Comparison of ENCODE assay signal across 22 cellular contexts in the genomic region with DNA sequence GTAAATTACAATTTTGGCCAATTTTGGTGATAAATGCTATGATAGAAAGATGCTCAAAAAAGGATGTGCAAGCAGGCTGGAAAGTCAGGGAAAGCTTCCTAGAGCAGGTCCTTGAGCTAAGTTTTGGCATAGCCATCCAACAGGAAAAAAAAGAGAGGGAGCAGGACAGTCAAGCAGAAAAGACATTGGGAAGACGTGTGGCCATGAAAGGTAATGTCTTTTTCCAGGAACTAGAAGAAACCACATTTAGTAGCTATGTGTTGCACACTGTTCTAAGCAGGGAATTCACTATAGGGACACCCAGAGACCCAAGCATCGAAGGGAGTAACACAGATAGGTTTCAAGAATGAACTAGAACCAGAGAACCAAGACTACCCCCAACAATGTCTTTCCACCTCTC.
DNase-seq lines count a peak whose midpoint lies in the region; ATAC-seq and TF ChIP-seq lines count a peak whose summit lies in the region.
"Had no signal": no experiment of that assay in that cellular context is flagged by ENCODE, and none has a peak within 500 bp of the region (broad histone marks: within the 10 kb centered on the region; RNA-seq: fewer than 3 reads in every experiment).

No MANE protein-coding gene starts in this region.

- H3K79me2 ChIP-seq in H9 (ENCODE audit: insufficient read depth, low read length) = no peaks in the 10 kb centered on the region
- H3K79me2 ChIP-seq in mesendoderm (ENCODE audit: control insufficient read depth, insufficient read depth, low read length) = no peaks in the 10 kb centered on the region

- H2BK5ac ChIP-seq in H9 (ENCODE audit: insufficient read length, low read length) (no peak overlapping the region), mesendoderm (ENCODE audit: low read length) (no peak overlapping the region)

- H3K27me3 ChIP-seq in H9 (ENCODE audit: insufficient read depth, low read length) (no peaks in the 10 kb centered on the region), endodermal cell (ENCODE audit: control insufficient read depth, insufficient read depth, low read length, poor library complexity, severe bottlenecking) (no peaks in the 10 kb centered on the region), mesendoderm (ENCODE audit: insufficient read depth, low read length, poor library complexity) (no peaks in the 10 kb centered on the region)
- H3K27me3 ChIP-seq: BE2C, BLaER1 had no signal

- H3K4me1 Mint-ChIP-seq in H9 = peaks cover 18 to 23% of the 10 kb centered on the region in 2 experiments
- peaks cover 21% of the 10 kb centered on the region for H3K4me1 Mint-ChIP-seq in endodermal cell
- H3K4me1 Mint-ChIP-seq in activated naive CD4-positive, alpha-beta T cell treated with anti-CD3 and anti-CD28 coated beads for 36 hours (ENCODE audit: low read depth) = no peaks in the 10 kb centered on the region
- no peaks in the 10 kb centered on the region for H3K4me1 Mint-ChIP-seq in osteocyte (ENCODE audit: unreplicated experiment)
- H3K4me1 Mint-ChIP-seq: CD14-positive monocyte; CD4-positive, alpha-beta memory T cell; CD4-positive, CD25-positive, alpha-beta regulatory T cell; CD8-positive, alpha-beta memory T cell had no signal

- CTCF ChIA-PET in activated naive CD4-positive, alpha-beta T cell treated with anti-CD3 and anti-CD28 coated beads for 36 hours (lab: Charles Lee) = interaction anchor here (0.7 kb wide), 2 partner anchors 116 to 224 kb away, joined by 3 read pairs; no protein-coding TSS in a partner anchor

- no peak overlapping the region for H4K91ac ChIP-seq in H9 (ENCODE audit: insufficient read length, low read depth, low read length)

- H3K36me3 Mint-ChIP-seq in H9 (ENCODE audit: insufficient read depth in 1 of 3, low read depth in 3 of 3) = no peaks in the 10 kb centered on the region
- H3K36me3 Mint-ChIP-seq in endodermal cell (ENCODE audit: low read depth) = no peaks in the 10 kb centered on the region
- H3K36me3 Mint-ChIP-seq in activated naive CD4-positive, alpha-beta T cell treated with anti-CD3 and anti-CD28 coated beads for 36 hours (ENCODE audit: low read depth) = no peaks in the 10 kb centered on the region
- H3K36me3 Mint-ChIP-seq in osteocyte (ENCODE audit: unreplicated experiment) = no peaks in the 10 kb centered on the region
- H3K36me3 Mint-ChIP-seq: CD14-positive monocyte; CD4-positive, alpha-beta memory T cell; CD4-positive, CD25-positive, alpha-beta regulatory T cell; CD8-positive, alpha-beta memory T cell had no signal

- ATAC-seq in GM21619 (IDR thresholded peaks at IDR 0.05; ENCODE audit: unreplicated experiment) (no peak), HG03175 (IDR thresholded peaks at IDR 0.05; ENCODE audit: unreplicated experiment) (no peak)

- no peaks in the 10 kb centered on the region for H3K9me3 Mint-ChIP-seq in H9
- H3K9me3 Mint-ChIP-seq in endodermal cell = no peaks in the 10 kb centered on the region
- H3K9me3 Mint-ChIP-seq in activated naive CD4-positive, alpha-beta T cell treated with anti-CD3 and anti-CD28 coated beads for 36 hours = no peaks in the 10 kb centered on the region
- no peaks in the 10 kb centered on the region for H3K9me3 Mint-ChIP-seq in osteocyte (ENCODE audit: unreplicated experiment)

- no peak overlapping the region for H3K4me2 ChIP-seq in H9 (ENCODE audit: insufficient read depth, insufficient read length, low read length)
- no peak overlapping the region for H3K4me2 ChIP-seq in mesendoderm (ENCODE audit: low read length)
- H3K4me2 ChIP-seq: BLaER1 had no signal

- no peak overlapping the region for H2AK5ac ChIP-seq in H9 (ENCODE audit: insufficient read length, low read length)
- H2AK5ac ChIP-seq in mesendoderm (ENCODE audit: low read length) = no peak overlapping the region

- H3K23ac ChIP-seq in H9 (ENCODE audit: insufficient read length, low read depth, low read length) (no peak overlapping the region), mesendoderm (ENCODE audit: low read length) (no peak overlapping the region)

- DNase-seq in H9 (no peak), endodermal cell (no peak), mesendoderm (peak; percentile 22), osteocyte (ENCODE audit: extremely low spot score, unreplicated experiment) (no peak)
- DNase-seq in activated naive CD4-positive, alpha-beta T cell treated with anti-CD3 and anti-CD28 coated beads for 36 hours = no peak
- DNase-seq: 8988T; ACHN; BE2C; C1 segment of cervical spinal cord; CD4-positive, alpha-beta memory T cell; CD4-positive, CD25-positive, alpha-beta regulatory T cell; CD8-positive, alpha-beta memory T cell; COR-L47; DMS 273 treated with DMSO at 0.1 percent for 48 hours; DMS153; DMS53; DMS79; GF-D8 had no signal

- H3K79me1 ChIP-seq in H9 (ENCODE audit: insufficient read depth, low read depth, low read length, poor library complexity, severe bottlenecking) = no peaks in the 10 kb centered on the region
- no peaks in the 10 kb centered on the region for H3K79me1 ChIP-seq in mesendoderm (ENCODE audit: low read length)

- peak; percentile 26; the same call in 1 of the 3 replicates for TF ChIP-seq CTCF in H9 (conservative IDR thresholded peaks at IDR 0.05)
- TF ChIP-seq CTCF in endodermal cell (conservative IDR thresholded peaks at IDR 0.05) = peak; percentile 53
- TF ChIP-seq CTCF in osteocyte (IDR thresholded peaks at IDR 0.05) = no peak

- H4K20me1 ChIP-seq in H9 (ENCODE audit: control insufficient read depth, insufficient read depth, insufficient read length) = no peaks in the 10 kb centered on the region
- H4K20me1 ChIP-seq: BLaER1 had no signal

- H2BK12ac ChIP-seq in H9 (ENCODE audit: insufficient read length, low read depth, low read length) = no peak overlapping the region

- H3K27ac ChIP-seq in H9 (ENCODE audit: insufficient read length, low read depth, low read length) (no peak overlapping the region), endodermal cell (ENCODE audit: low read depth, low read length) (no peak overlapping the region), mesendoderm (ENCODE audit: low read depth, low read length) (no peak overlapping the region)
- H3K27ac ChIP-seq: BLaER1 had no signal

- no peaks in the 10 kb centered on the region for H3K9me3 ChIP-seq in H9 (ENCODE audit: control insufficient read depth, low read depth, low read length)
- no peaks in the 10 kb centered on the region for H3K9me3 ChIP-seq in endodermal cell (ENCODE audit: control insufficient read depth, low read length)
- H3K9me3 ChIP-seq: BE2C, BLaER1 had no signal

- H2BK15ac ChIP-seq in H9 (ENCODE audit: low read depth, low read length) (no peak overlapping the region), mesendoderm (replicated peaks; ENCODE audit: low read depth) (no peak overlapping the region)

- no peak overlapping the region for H3T11ph ChIP-seq in H9 (ENCODE audit: low read length)

- H4K5ac ChIP-seq in H9 (ENCODE audit: insufficient read length, low read depth, low read length) = no peak overlapping the region
- no peak overlapping the region for H4K5ac ChIP-seq in mesendoderm (ENCODE audit: low read length)

- H3K4ac ChIP-seq in H9 (ENCODE audit: low read depth, low read length) = no peak overlapping the region
- no peak overlapping the region for H3K4ac ChIP-seq in mesendoderm (ENCODE audit: low read depth, low read length)

- intact Hi-C loops in activated naive CD4-positive, alpha-beta T cell treated with anti-CD3 and anti-CD28 coated beads for 36 hours (cut with micrococcal nuclease) = no loop called here

- H2AFZ ChIP-seq in H9 (ENCODE audit: low read length) = no peak overlapping the region

- H3K36me3 ChIP-seq in endodermal cell (ENCODE audit: control insufficient read depth, insufficient read depth, low read length) (no peaks in the 10 kb centered on the region), mesendoderm (ENCODE audit: control insufficient read depth, insufficient read depth, low read length) (no peaks in the 10 kb centered on the region)
- H3K36me3 ChIP-seq: BE2C, BLaER1 had no signal

- H4K8ac ChIP-seq in H9 (replicated peaks; ENCODE audit: insufficient read length, low read depth, low read length) (no peak overlapping the region), mesendoderm (ENCODE audit: low read depth, low read length) (no peak overlapping the region)

- no peak overlapping the region for H3K4me3 ChIP-seq in endodermal cell (ENCODE audit: low read length)
- H3K4me3 ChIP-seq in mesendoderm (ENCODE audit: low read length) = no peak overlapping the region
- H3K4me3 ChIP-seq: BLaER1 had no signal

- H3K9ac ChIP-seq in H9 (ENCODE audit: extremely low read depth, insufficient read length, low read length) (no peak overlapping the region), endodermal cell (ENCODE audit: extremely low read depth, low read length, poor library complexity, severe bottlenecking) (no peak overlapping the region), mesendoderm (ENCODE audit: low read length) (no peak overlapping the region)
- H3K9ac ChIP-seq: BLaER1 had no signal

- H2BK120ac ChIP-seq in H9 (ENCODE audit: low read depth, low read length, poor library complexity, severe bottlenecking) (no peak overlapping the region), mesendoderm (ENCODE audit: low read depth, low read length) (no peak overlapping the region)

- H3K56ac ChIP-seq in H9 (ENCODE audit: insufficient read length, low read depth, low read length) (no peak overlapping the region), mesendoderm (ENCODE audit: low read length) (no peak overlapping the region)

- H3K4me3 Mint-ChIP-seq in H9 (no peak overlapping the region), endodermal cell (no peak overlapping the region), osteocyte (ENCODE audit: unreplicated experiment) (no peak overlapping the region)
- no peak overlapping the region for H3K4me3 Mint-ChIP-seq in activated naive CD4-positive, alpha-beta T cell treated with anti-CD3 and anti-CD28 coated beads for 36 hours
- H3K4me3 Mint-ChIP-seq: CD14-positive monocyte; CD4-positive, alpha-beta memory T cell; CD4-positive, CD25-positive, alpha-beta regulatory T cell; CD8-positive, alpha-beta memory T cell had no signal

- H3K18ac ChIP-seq in H9 (ENCODE audit: insufficient read length, low read depth, low read length) (no peak overlapping the region), mesendoderm (ENCODE audit: low read length) (peak overlapping the region; percentile 57)

- H3K27ac Mint-ChIP-seq in H9 = no peak overlapping the region
- no peak overlapping the region for H3K27ac Mint-ChIP-seq in endodermal cell
- H3K27ac Mint-ChIP-seq in activated naive CD4-positive, alpha-beta T cell treated with anti-CD3 and anti-CD28 coated beads for 36 hours = no peak overlapping the region
- H3K27ac Mint-ChIP-seq in osteocyte (ENCODE audit: unreplicated experiment) = no peak overlapping the region
- H3K27ac Mint-ChIP-seq: CD14-positive monocyte; CD4-positive, alpha-beta memory T cell; CD4-positive, CD25-positive, alpha-beta regulatory T cell; CD8-positive, alpha-beta memory T cell had no signal

- H2BK20ac ChIP-seq in H9 (ENCODE audit: low read depth, low read length, poor library complexity, severe bottlenecking) = no peak overlapping the region

- H3K4me1 ChIP-seq in H9 (ENCODE audit: insufficient read depth, low read length) (no peaks in the 10 kb centered on the region; the same call in 1 of the 2 replicates), endodermal cell (ENCODE audit: control insufficient read depth, insufficient read depth, low read length) (peaks cover 6% of the 10 kb centered on the region), mesendoderm (ENCODE audit: control insufficient read depth, low read depth, low read length) (peaks cover 8% of the 10 kb centered on the region)
- H3K4me1 ChIP-seq: BE2C had no signal

- H3K27me3 Mint-ChIP-seq in H9 (ENCODE audit: low read depth) (no peaks in the 10 kb centered on the region), endodermal cell (ENCODE audit: insufficient read depth) (no peaks in the 10 kb centered on the region), osteocyte (ENCODE audit: unreplicated experiment) (peaks cover 44% of the 10 kb centered on the region)
- peaks cover 11% of the 10 kb centered on the region for H3K27me3 Mint-ChIP-seq in activated naive CD4-positive, alpha-beta T cell treated with anti-CD3 and anti-CD28 coated beads for 36 hours (ENCODE audit: low read depth)
- H3K27me3 Mint-ChIP-seq: CD4-positive, alpha-beta memory T cell; CD8-positive, alpha-beta memory T cell had no signal

- no peak overlapping the region for H3K14ac ChIP-seq in H9 (ENCODE audit: insufficient read depth, low read length)

- WGBS in H9 (ENCODE audit: extremely low coverage, insufficient read length, low lambda C conversion rate) = no CpG with 5 or more reads among the region's 2 CpGs
- 89 to 90% methylated on average over 1 to 2 of the region's 2 CpGs for WGBS in endodermal cell (ENCODE audit: insufficient coverage in 1 of 2, insufficient read length in 1 of 2), 2 experiments
- WGBS in mesendoderm (ENCODE audit: extremely low coverage, insufficient coverage, low lambda C conversion rate) = no CpG with 5 or more reads among the region's 2 CpGs

- no peaks in the 10 kb centered on the region for H3K23me2 ChIP-seq in H9 (ENCODE audit: insufficient read length, low read depth, low read length, poor library complexity, severe bottlenecking)
